ENCODE assay signal across 17 cellular contexts in the genomic region with DNA sequence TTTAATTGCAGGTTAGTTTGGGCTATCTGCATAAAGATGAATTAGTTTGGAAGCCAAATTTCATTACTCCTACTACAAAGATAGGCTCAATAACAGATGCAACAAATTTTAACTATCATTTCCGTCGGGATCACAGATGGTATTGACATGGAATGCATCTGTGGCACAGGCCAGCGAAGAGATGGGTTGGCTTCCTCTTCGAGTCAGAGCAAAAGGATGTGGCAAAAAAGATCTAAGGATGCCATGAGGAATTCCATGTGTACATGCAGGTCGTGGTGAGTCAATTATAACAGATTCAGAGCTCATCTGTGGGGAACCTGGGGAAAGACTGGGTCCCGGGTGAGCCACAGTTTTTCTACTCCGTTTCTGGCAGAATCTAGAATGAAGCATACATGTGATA.
"Had no signal": no experiment of that assay in that cellular context is flagged by ENCODE, and none has a peak within 500 bp of the region (broad histone marks: within the 10 kb centered on the region; RNA-seq: fewer than 3 reads in every experiment).

No MANE protein-coding gene starts in this region.

- ATAC-seq: activated naive CD8-positive, alpha-beta T cell treated with anti-CD3 and anti-CD28 coated beads, Interleukin-2, amount 50 U/mL, for 24 hours; activated T-helper 17 cell treated with anti-CD3 and anti-CD28 coated beads, Interleukin-2, amount 50 U/mL, for 72 hours; effector memory CD8-positive, alpha-beta T cell; gastroesophageal sphincter; heart right ventricle; pancreas; upper lobe of right lung had no signal

- H3K27ac ChIP-seq: ascending aorta, epithelial cell of prostate, gastroesophageal sphincter, heart right ventricle, pancreas, thoracic aorta, upper lobe of right lung had no signal

- H3K4me1 ChIP-seq: ascending aorta, gastroesophageal sphincter, heart right ventricle, pancreas, upper lobe of right lung had no signal

- H3K4me3 ChIP-seq: ascending aorta, gastroesophageal sphincter, heart right ventricle, pancreas, thoracic aorta, upper lobe of right lung had no signal

- DNase-seq: activated CD4-positive, alpha-beta T cell treated with anti-CD3 and anti-CD28 coated beads, Interleukin-2, amount 50 U/mL, for 4 hours; activated CD4-positive, CD25-positive, alpha-beta regulatory T cell treated with anti-CD3 and anti-CD28 coated beads, Interleukin-2, amount 50 U/mL, for 72 hours; activated naive CD4-positive, alpha-beta T cell treated with anti-CD3 and anti-CD28 coated beads for 36 hours; activated naive CD8-positive, alpha-beta T cell treated with anti-CD3 and anti-CD28 coated beads, Interleukin-2, amount 50 U/mL, for 24 hours; dermis blood vessel endothelial cell; effector memory CD8-positive, alpha-beta T cell; heart right ventricle; midbrain; pancreas; stimulated activated CD4-positive, alpha-beta T cell treated with anti-CD3 and anti-CD28 coated beads, Interleukin-12 subunit alpha, Interleukin-12 subunit beta, amount 100 ng/mL, for 4 hours; stimulated activated CD4-positive, alpha-beta T cell treated with anti-CD3 and anti-CD28 coated beads, Interleukin-2, amount 100 ng/mL, for 24 hours; upper lobe of right lung had no signal

- H3K27me3 ChIP-seq: ascending aorta, gastroesophageal sphincter, heart right ventricle, pancreas, upper lobe of right lung had no signal

- H3K9me3 ChIP-seq: ascending aorta, gastroesophageal sphincter, heart right ventricle, pancreas, thoracic aorta, upper lobe of right lung had no signal

- H3K36me3 ChIP-seq: ascending aorta, gastroesophageal sphincter, heart right ventricle, pancreas, thoracic aorta, upper lobe of right lung had no signal
